Comparison of ENCODE assay signal across 34 cellular contexts in genomic region chr19:47123406-47123805, GRCh38.
"Had no signal": no experiment of that assay in that cellular context is flagged by ENCODE, and none has a peak within 500 bp of the region (broad histone marks: within the 10 kb centered on the region; RNA-seq: fewer than 3 reads in every experiment).

No MANE protein-coding gene starts in this region.

- H3K36me3 ChIP-seq: ascending aorta, cardiac muscle cell, MG63, WERI-Rb-1 had no signal

- ATAC-seq: activated CD8-positive, alpha-beta memory T cell treated with anti-CD3 and anti-CD28 coated beads, Interleukin-2, amount 10 ng/mL, durations not matched to agents 7 days and 5 days; activated T-helper 17 cell treated with anti-CD3 and anti-CD28 coated beads, Interleukin-2, amount 50 U/mL, for 72 hours; PC-3 had no signal

- H3K27me3 ChIP-seq: ascending aorta, cardiac muscle cell, MG63 had no signal

- FAIRE-seq: RCC 7860 had no signal

- H3K4me3 ChIP-seq: ascending aorta, cardiac muscle cell, MG63, SK-N-MC had no signal

- DNase-seq: activated CD4-positive, alpha-beta memory T cell treated with anti-CD3 and anti-CD28 coated beads, Interleukin-2, amount 10 ng/mL, durations not matched to agents 7 days and 5 days; activated CD4-positive, alpha-beta T cell treated with anti-CD3 and anti-CD28 coated beads for 1 hour; activated CD4-positive, alpha-beta T cell treated with anti-CD3 and anti-CD28 coated beads for 48 hours; activated CD4-positive, CD25-positive, alpha-beta regulatory T cell; activated CD8-positive, alpha-beta memory T cell treated with anti-CD3 and anti-CD28 coated beads for 24 hours; activated CD8-positive, alpha-beta memory T cell treated with anti-CD3 and anti-CD28 coated beads, Interleukin-2, amount 10 ng/mL, durations not matched to agents 7 days and 5 days; activated CD8-positive, alpha-beta memory T cell treated with anti-CD3 and anti-CD28 coated beads, Interleukin-2, amount 50 U/mL, for 48 hours; activated effector memory CD4-positive, alpha-beta T cell treated with anti-CD3 and anti-CD28 coated beads, Interleukin-2, amount 50 U/mL, for 16 hours; activated naive CD4-positive, alpha-beta T cell; activated naive CD4-positive, alpha-beta T cell treated with anti-CD3 and anti-CD28 coated beads, Interleukin-2, amount 50 U/mL, for 16 hours; activated naive CD8-positive, alpha-beta T cell treated with anti-CD3 and anti-CD28 coated beads for 36 hours; activated T-cell treated with anti-CD3 and anti-CD28 coated beads, Interleukin-2, amount 50 U/mL, for 48 hours; amygdala; MG63; NCI-H1048; NCI-H1105 treated with DMSO at 0.1 percent for 48 hours; NCI-H1436 treated with DMSO at 0.1 percent for 48 hours; NCI-H1694 treated with DMSO at 0.1 percent for 48 hours; NCI-H2029; NCI-H2107; NCI-H2171; NCI-H510A; NCI-H526; NCI-H748 treated with DMSO at 0.1 percent for 48 hours; NK-92 treated with Interleukin-12 subunit alpha and Interleukin-12 subunit beta, amount 100 ng/mL, for 24 hours; PC-3; Right ventricle myocardium superior; T1000; WERI-Rb-1 had no signal

- H3K9me3 ChIP-seq: ascending aorta, MG63 had no signal

- H3K27ac ChIP-seq: SK-N-MC, WERI-Rb-1 had no signal
